ENCODE assay signal across 13 cellular contexts in the genomic region with DNA sequence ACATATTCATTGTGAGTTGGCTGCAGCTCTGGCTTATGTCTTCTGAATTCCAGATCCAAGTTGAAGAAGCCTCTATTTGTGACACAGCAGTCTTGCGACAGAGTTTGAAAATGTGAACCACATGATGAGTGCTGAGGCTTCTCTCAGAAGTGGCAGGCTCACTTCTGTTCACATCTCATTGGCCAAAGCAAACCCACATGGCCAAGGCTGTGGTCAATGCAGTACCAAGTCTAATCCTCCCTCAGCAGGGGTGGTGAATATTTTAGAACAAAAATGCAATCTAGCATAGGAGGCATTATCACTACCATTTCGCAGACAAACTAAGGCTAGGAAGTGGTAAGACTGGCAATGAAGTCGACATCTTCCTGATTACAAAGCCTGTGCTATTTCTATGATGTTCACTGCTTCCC. TPM values are rescaled to one million over a fixed set of nuclear protein-coding genes. Genes with fewer than 3 reads are reported as not detected.
DNase-seq lines count a peak whose midpoint lies in the region; FAIRE-seq and TF ChIP-seq lines count a peak whose summit lies in the region.
"Had no signal": no experiment of that assay in that cellular context is flagged by ENCODE, and none has a peak within 500 bp of the region (broad histone marks: within the 10 kb centered on the region; RNA-seq: fewer than 3 reads in every experiment).

No MANE protein-coding gene starts in this region.

- H3K79me2 ChIP-seq in GM23248 (ENCODE audit: insufficient read depth) = no peaks in the 10 kb centered on the region

- WGBS in GM23248 (ENCODE audit: low coverage in 1 of 2, low lambda C conversion rate in 2 of 2, missing lambda C conversion rate in 2 of 2), 2 experiments = 13 to 28% methylated on average over 3 of the region's 3 CpGs

- TF ChIP-seq CTCF in cardiac fibroblast (IDR thresholded peaks at IDR 0.05; ENCODE audit: low read depth, low read length) = no peak

- no peaks in the 10 kb centered on the region for H3K9me3 ChIP-seq in GM23248 (ENCODE audit: low read depth)
- H3K9me3 ChIP-seq: right lobe of liver, vagina had no signal

- peak; percentile 89 for DNase-seq in GM23248
- peak; percentile 35 for DNase-seq in NCI-H226
- peak; percentile 61 to 71 for DNase-seq in cardiac fibroblast (ENCODE audit: low read depth in 2 of 2)
- peak; percentile 79 for DNase-seq in renal cortical epithelial cell (ENCODE audit: low read depth)
- no peak for DNase-seq in T1000 (lab: John Stamatoyannopoulos, UW)
- no peak for DNase-seq in frontal cortex (ENCODE audit: low spot score in 2 of 2)
- DNase-seq in DMS79 treated with DMSO at 0.1 percent for 48 hours (lab: John Stamatoyannopoulos, UW) = no peak
- DNase-seq: activated CD4-positive, alpha-beta T cell treated with anti-CD3 and anti-CD28 coated beads, Interleukin-2, amount 50 U/mL, for 1 hour; DMS79; right lobe of liver; Right ventricle myocardium superior had no signal

- peak overlapping the region; percentile 10 for H3K4me2 ChIP-seq in GM23248 (ENCODE audit: unreplicated experiment)

- no peak for FAIRE-seq in frontal cortex (lab: Jason Lieb, UNC)
- FAIRE-seq: HepG2 had no signal

- H3K9me2 ChIP-seq in GM23248 (ENCODE audit: insufficient read depth) = no peaks in the 10 kb centered on the region

- H3K4me1 ChIP-seq in GM23248 (ENCODE audit: insufficient read depth) = peaks cover 28% of the 10 kb centered on the region
- H3K4me1 ChIP-seq: right lobe of liver, vagina had no signal

- H3K4me3 ChIP-seq in GM23248 = no peak overlapping the region
- no peak overlapping the region for H3K4me3 ChIP-seq in cardiac fibroblast (replicated peaks in 1 of 2; ENCODE audit: low read depth in 2 of 2, low read length in 2 of 2)
- H3K4me3 ChIP-seq: right lobe of liver, vagina had no signal

- peaks cover 29% of the 10 kb centered on the region for H3F3A ChIP-seq in GM23248 (ENCODE audit: insufficient read depth)

- peak overlapping the region; percentile 60 for H2AFZ ChIP-seq in GM23248

- in situ Hi-C loops in GM23248 (cut with MboI) = no loop called here

- H3K36me3 ChIP-seq in GM23248 (ENCODE audit: low read depth) = no peaks in the 10 kb centered on the region
- H3K36me3 ChIP-seq: right lobe of liver, vagina had no signal

- no peaks in the 10 kb centered on the region for H3K27me3 ChIP-seq in GM23248 (replicated peaks; ENCODE audit: insufficient read depth)
- H3K27me3 ChIP-seq: right lobe of liver, vagina had no signal

- H4K20me1 ChIP-seq in GM23248 (ENCODE audit: insufficient read depth) = no peaks in the 10 kb centered on the region

- peak overlapping the region; percentile 65 for H3K27ac ChIP-seq in GM23248
- H3K27ac ChIP-seq: right lobe of liver, vagina had no signal

- no peak overlapping the region for H3K9ac ChIP-seq in GM23248

RNA-seq across cellular contexts. Expression of a gene that starts 45.2 kb away (rescaled TPM):
- 5.4 and 8.9 TPM in 2 replicates for total RNA-seq in GM23248 (2014; rRNA removed; shearing (Covaris generic))
- polyA plus RNA-seq in GM23248 (2016; fragmentation: Nextera tagmentation; extraction: Ambion mirVana) = 8.8 and 9.9 TPM in 2 replicates
- total RNA-seq in renal cortical epithelial cell = 55.7 and 58.9 TPM in 2 replicates
- 0.41 TPM for total RNA-seq in frontal cortex

Comparison
In these comparisons a context has a peak if more than half of its experiments do, and no peak if none do; other contexts are left out.
1. DNase-seq: peak in GM23248 (single experiment), NCI-H226 (single experiment), cardiac fibroblast (2 of 2) and renal cortical epithelial cell (single experiment); none in T1000 (single experiment), frontal cortex (0 of 2) and DMS79 treated with DMSO at 0.1 percent for 48 hours (single experiment).